Comparison of ENCODE assay signal across 8 cellular contexts in genomic region chr5:124743534-124744169, GRCh38. TPM values are rescaled to one million over a fixed set of nuclear protein-coding genes. Genes with fewer than 3 reads are reported as not detected.
DNase-seq lines count a peak whose midpoint lies in the region; ATAC-seq lines count a peak whose summit lies in the region.

No MANE protein-coding gene starts in this region.

- peaks cover 0 to 57% (median under 1%) of the 10 kb centered on the region in 11 experiments; a peak in 8 of 22 replicates for H4K20me1 ChIP-seq in BLaER1 treated with 17β-estradiol and CSF1 and Interleukin-3, amounts not matched to agents 10 nM and 100 nM

- peaks cover 0 to 12% (median 0%) of the 10 kb centered on the region in 11 experiments; a peak in 3 of 22 replicates for H3K27me3 ChIP-seq in BLaER1 treated with 17β-estradiol and CSF1 and Interleukin-3, amounts not matched to agents 10 nM and 100 nM
- no peaks in the 10 kb centered on the region for H3K27me3 ChIP-seq in mucosa of rectum (ENCODE audit: control insufficient read depth in 2 of 2, insufficient read depth in 2 of 2, low read length in 2 of 2)

- peak overlapping the region; percentile 28 to 92 (median 82); a peak in 19 of 22 replicates for H3K27ac ChIP-seq in BLaER1 treated with 17β-estradiol and CSF1 and Interleukin-3, amounts not matched to agents 10 nM and 100 nM
- peak overlapping the region; percentile 92 to 94 for H3K27ac ChIP-seq in mucosa of rectum (ENCODE audit: low read depth in 2 of 2, low read length in 2 of 2)

- peak overlapping the region; percentile 76 to 90 (median 86); a peak in 21 of 22 replicates for H3K9ac ChIP-seq in BLaER1 treated with 17β-estradiol and CSF1 and Interleukin-3, amounts not matched to agents 10 nM and 100 nM
- H3K9ac ChIP-seq in mucosa of rectum (ENCODE audit: low read depth in 1 of 2, low read length in 2 of 2) = peak overlapping the region; percentile 82 to 87

- H3K4me3 ChIP-seq in BLaER1 treated with 17β-estradiol and CSF1 and Interleukin-3, amounts not matched to agents 10 nM and 100 nM = peak overlapping the region; percentile 60 to 98 (median 76)
- H3K4me3 ChIP-seq in mucosa of rectum (ENCODE audit: low read length in 2 of 2) = peak overlapping the region; percentile 77 to 85

- DNase-seq in Kasumi-1 (lab: John Stamatoyannopoulos, UW) (peak; percentile 34 to 45), dermis blood vessel endothelial cell (peak; percentile 45)
- DNase-seq in activated CD4-positive, CD25-positive, alpha-beta regulatory T cell (lab: John Stamatoyannopoulos, UW) = no peak
- no peak for DNase-seq in activated CD4-positive, CD25-positive, alpha-beta regulatory T cell treated with anti-CD3 and anti-CD28 coated beads, Interleukin-2, amount 50 U/mL, for 72 hours
- no peak for DNase-seq in activated CD8-positive, alpha-beta memory T cell treated with anti-CD3 and anti-CD28 coated beads for 24 hours

- H3K36me3 ChIP-seq in BLaER1 treated with 17β-estradiol and CSF1 and Interleukin-3, amounts not matched to agents 10 nM and 100 nM = peaks cover 0 to 45% (median 0%) of the 10 kb centered on the region in 11 experiments; a peak in 2 of 22 replicates
- no peaks in the 10 kb centered on the region for H3K36me3 ChIP-seq in mucosa of rectum (ENCODE audit: control insufficient read depth in 2 of 2, insufficient read depth in 2 of 2, low read length in 2 of 2)

- no peaks in the 10 kb centered on the region for H3K9me3 ChIP-seq in BLaER1 treated with 17β-estradiol and CSF1 and Interleukin-3, amounts not matched to agents 10 nM and 100 nM (replicated peaks in 1 of 11)
- H3K9me3 ChIP-seq in mucosa of rectum (ENCODE audit: control insufficient read depth in 2 of 2, low read length in 2 of 2) = no peaks in the 10 kb centered on the region

- peaks cover 24 to 83% (median 67%) of the 10 kb centered on the region in 10 experiments for H3K4me1 ChIP-seq in BLaER1 treated with 17β-estradiol and CSF1 and Interleukin-3, amounts not matched to agents 10 nM and 100 nM
- peaks cover 30 to 62% of the 10 kb centered on the region in 2 donors for H3K4me1 ChIP-seq in mucosa of rectum (ENCODE audit: control insufficient read depth in 2 of 2, insufficient read depth in 2 of 2, low read length in 2 of 2)

- ATAC-seq in HG02610 (IDR thresholded peaks at IDR 0.05; ENCODE audit: unreplicated experiment) = no peak

- H3K4me2 ChIP-seq in BLaER1 treated with 17β-estradiol and CSF1 and Interleukin-3, amounts not matched to agents 10 nM and 100 nM = peak overlapping the region; percentile 92 to 100 (median 96)

RNA-seq across cellular contexts. Expression of gene ZNF608, which starts 2.8 kb away (rescaled TPM):
- 14.8 and 15.6 TPM in 2 replicates for total RNA-seq in dermis blood vessel endothelial cell

Comparison
In these comparisons a context has a peak if more than half of its experiments do, and no peak if none do; other contexts are left out.
1. DNase-seq: peak in Kasumi-1 (2 of 2) and dermis blood vessel endothelial cell (single experiment); none in activated CD4-positive, CD25-positive, alpha-beta regulatory T cell (0 of 4), activated CD4-positive, CD25-positive, alpha-beta regulatory T cell treated with anti-CD3 and anti-CD28 coated beads, Interleukin-2, amount 50 U/mL, for 72 hours (single experiment) and activated CD8-positive, alpha-beta memory T cell treated with anti-CD3 and anti-CD28 coated beads for 24 hours (single experiment).